In the genomic region with DNA sequence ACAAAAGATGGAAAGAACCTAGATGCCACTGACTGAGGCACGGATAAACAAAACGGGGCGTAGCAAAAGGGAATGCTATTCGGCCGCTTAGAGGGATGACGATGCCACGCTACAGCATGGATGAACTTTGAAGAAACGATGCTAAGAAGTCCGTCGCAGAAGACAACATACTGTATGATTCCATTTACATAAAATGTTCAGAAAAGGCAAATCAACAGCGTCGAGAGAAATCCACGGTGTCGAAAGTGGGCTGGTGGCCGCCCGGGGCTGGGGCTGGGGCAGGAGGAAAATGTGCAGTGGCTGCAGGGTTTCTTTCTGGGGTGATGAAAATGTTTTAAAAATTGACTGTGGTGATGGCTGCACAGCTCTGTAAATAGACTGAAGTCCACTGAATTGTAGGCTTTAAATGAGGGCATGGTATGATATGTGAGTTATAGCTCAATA, we compare ENCODE assay signal across 1 cellular context.
TF ChIP-seq lines count a peak whose summit lies in the region.

No MANE protein-coding gene starts in this region.

TF ChIP-seq in GM23338, 12 proteins besides CTCF, POLR2A, EP300 and RAD21 (continued from another document):
- TF ChIP-seq, protein P1, sequence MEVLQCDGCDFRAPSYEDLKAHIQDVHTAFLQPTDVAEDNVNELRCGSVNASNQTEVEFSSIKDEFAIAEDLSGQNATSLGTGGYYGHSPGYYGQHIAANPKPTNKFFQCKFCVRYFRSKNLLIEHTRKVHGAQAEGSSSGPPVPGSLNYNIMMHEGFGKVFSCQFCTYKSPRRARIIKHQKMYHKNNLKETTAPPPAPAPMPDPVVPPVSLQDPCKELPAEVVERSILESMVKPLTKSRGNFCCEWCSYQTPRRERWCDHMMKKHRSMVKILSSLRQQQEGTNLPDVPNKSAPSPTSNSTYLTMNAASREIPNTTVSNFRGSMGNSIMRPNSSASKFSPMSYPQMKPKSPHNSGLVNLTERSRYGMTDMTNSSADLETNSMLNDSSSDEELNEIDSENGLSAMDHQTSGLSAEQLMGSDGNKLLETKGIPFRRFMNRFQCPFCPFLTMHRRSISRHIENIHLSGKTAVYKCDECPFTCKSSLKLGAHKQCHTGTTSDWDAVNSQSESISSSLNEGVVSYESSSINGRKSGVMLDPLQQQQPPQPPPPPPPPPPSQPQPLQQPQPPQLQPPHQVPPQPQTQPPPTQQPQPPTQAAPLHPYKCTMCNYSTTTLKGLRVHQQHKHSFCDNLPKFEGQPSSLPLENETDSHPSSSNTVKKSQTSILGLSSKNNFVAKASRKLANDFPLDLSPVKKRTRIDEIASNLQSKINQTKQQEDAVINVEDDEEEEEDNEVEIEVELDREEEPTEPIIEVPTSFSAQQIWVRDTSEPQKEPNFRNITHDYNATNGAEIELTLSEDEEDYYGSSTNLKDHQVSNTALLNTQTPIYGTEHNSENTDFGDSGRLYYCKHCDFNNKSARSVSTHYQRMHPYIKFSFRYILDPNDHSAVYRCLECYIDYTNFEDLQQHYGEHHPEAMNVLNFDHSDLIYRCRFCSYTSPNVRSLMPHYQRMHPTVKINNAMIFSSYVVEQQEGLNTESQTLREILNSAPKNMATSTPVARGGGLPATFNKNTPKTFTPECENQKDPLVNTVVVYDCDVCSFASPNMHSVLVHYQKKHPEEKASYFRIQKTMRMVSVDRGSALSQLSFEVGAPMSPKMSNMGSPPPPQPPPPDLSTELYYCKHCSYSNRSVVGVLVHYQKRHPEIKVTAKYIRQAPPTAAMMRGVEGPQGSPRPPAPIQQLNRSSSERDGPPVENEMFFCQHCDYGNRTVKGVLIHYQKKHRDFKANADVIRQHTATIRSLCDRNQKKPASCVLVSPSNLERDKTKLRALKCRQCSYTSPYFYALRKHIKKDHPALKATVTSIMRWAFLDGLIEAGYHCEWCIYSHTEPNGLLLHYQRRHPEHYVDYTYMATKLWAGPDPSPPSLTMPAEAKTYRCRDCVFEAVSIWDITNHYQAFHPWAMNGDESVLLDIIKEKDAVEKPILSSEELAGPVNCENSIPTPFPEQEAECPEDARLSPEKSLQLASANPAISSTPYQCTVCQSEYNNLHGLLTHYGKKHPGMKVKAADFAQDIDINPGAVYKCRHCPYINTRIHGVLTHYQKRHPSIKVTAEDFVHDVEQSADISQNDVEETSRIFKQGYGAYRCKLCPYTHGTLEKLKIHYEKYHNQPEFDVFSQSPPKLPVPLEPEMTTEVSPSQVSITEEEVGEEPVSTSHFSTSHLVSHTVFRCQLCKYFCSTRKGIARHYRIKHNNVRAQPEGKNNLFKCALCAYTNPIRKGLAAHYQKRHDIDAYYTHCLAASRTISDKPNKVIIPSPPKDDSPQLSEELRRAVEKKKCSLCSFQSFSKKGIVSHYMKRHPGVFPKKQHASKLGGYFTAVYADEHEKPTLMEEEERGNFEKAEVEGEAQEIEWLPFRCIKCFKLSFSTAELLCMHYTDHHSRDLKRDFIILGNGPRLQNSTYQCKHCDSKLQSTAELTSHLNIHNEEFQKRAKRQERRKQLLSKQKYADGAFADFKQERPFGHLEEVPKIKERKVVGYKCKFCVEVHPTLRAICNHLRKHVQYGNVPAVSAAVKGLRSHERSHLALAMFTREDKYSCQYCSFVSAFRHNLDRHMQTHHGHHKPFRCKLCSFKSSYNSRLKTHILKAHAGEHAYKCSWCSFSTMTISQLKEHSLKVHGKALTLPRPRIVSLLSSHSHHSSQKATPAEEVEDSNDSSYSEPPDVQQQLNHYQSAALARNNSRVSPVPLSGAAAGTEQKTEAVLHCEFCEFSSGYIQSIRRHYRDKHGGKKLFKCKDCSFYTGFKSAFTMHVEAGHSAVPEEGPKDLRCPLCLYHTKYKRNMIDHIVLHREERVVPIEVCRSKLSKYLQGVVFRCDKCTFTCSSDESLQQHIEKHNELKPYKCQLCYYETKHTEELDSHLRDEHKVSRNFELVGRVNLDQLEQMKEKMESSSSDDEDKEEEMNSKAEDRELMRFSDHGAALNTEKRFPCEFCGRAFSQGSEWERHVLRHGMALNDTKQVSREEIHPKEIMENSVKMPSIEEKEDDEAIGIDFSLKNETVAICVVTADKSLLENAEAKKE (CRISPR knock-in tag; IDR thresholded peaks at IDR 0.05) = no peak
- no peak for TF ChIP-seq EZH2phosphoT487 (IDR thresholded peaks at IDR 0.05; ENCODE audit: unreplicated experiment)
- no peak for TF ChIP-seq EZH2 (IDR thresholded peaks at IDR 0.05; ENCODE audit: low read depth, unreplicated experiment)
